Comparison of ENCODE assay signal across 8 cellular contexts in the genomic region with DNA sequence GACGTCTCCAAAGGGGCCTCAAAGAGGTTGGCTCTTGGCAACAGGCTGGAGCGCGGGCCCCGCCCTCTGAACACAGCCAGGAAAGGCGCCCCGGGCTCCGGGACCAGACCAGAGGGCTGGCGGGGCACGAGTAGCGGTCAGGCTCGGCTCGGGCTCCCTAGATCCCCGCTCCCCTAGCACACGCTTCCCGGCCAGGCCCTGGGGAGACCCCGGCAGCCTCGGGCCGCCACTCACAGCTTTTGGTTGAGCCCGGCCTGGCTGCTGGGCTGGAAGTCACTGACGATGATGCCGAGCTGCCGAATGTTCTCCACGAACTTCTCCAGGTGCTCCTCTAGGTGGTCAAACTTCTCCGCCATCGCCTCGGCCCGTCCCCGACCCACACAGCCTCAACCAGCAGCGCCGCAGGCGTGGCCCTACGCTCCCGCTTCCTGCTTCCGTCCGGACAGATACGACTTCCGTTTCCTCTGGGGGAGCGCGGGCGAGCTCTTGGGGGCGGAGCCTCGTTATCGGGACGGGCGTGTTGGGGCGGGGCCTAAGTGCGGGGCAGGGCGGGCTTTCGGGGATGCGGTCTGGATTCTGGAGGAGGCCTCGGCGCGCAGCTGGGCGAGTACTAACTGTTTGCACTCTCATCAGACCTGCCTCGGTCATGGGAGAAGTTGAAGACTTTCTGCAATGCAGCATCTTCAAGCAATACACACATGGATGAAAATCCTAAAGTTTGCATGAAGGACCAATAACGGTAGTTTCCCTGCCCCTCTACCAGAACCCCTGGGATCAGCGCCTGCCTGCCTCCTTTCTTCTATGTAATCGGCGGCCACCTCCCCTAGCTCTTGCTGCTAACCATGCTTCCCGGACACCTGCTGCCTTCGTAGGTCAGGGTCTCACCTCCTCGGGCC. TPM values are rescaled to one million over a fixed set of nuclear protein-coding genes. Genes with fewer than 3 reads are reported as not detected.
DNase-seq lines count a peak whose midpoint lies in the region; FAIRE-seq and TF ChIP-seq lines count a peak whose summit lies in the region.

A gene with protein sequence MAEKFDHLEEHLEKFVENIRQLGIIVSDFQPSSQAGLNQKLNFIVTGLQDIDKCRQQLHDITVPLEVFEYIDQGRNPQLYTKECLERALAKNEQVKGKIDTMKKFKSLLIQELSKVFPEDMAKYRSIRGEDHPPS (minus strand): TSS at position 420 of the 896 bp plus-strand sequence. CDS start 64 bp downstream, at position 356.

- WGBS in H1 (ENCODE audit: extremely low coverage in 1 of 2, insufficient coverage in 1 of 2, insufficient read length in 1 of 2, insufficient replicate concordance in 2 of 2, low coverage in 1 of 2, low lambda C conversion rate in 2 of 2, missing lambda C conversion rate in 1 of 2), 2 experiments: 4% methylated on average over 54 of the region's 62 CpGs; no CpG with 5 or more reads in 1 of the 2 experiments
- 3% methylated on average over 58 of the region's 62 CpGs for WGBS in mesenchymal stem cell

- peak within 1 kb of the TSS; percentile 87 to 94 (median 90) for H3K4me3 ChIP-seq in H1 (ENCODE audit: extremely low read depth in 1 of 4, insufficient read depth in 2 of 4, low read depth in 3 of 4, low read length in 4 of 4)
- H3K4me3 ChIP-seq in mesenchymal stem cell (ENCODE audit: insufficient read depth in 1 of 2, low read depth in 1 of 2, low read length in 2 of 2): peak within 1 kb of the TSS; percentile 91 to 100

- peaks cover 3 to 27% of the 10 kb centered on the region in 2 experiments for H3K79me2 ChIP-seq in H1 (ENCODE audit: control insufficient read depth in 1 of 2, insufficient read depth in 2 of 2, low read length in 2 of 2)

- FAIRE-seq in H1 (lab: Jason Lieb, UNC): no peak

- H2BK15ac ChIP-seq in H1 (ENCODE audit: low read length): 0 out of 2 replicates have a peak within 1 kb of the TSS, but pooled peaks have one; percentile 29
- H2BK15ac ChIP-seq in mesenchymal stem cell (ENCODE audit: low read depth, poor library complexity, severe bottlenecking): peak within 1 kb of the TSS; percentile 16

- H2BK12ac ChIP-seq in H1 (ENCODE audit: low read depth, low read length): no peak within 1 kb of the TSS
- peak within 1 kb of the TSS in 1 of 2 experiments; percentile 21 for H2BK12ac ChIP-seq in mesenchymal stem cell (ENCODE audit: low read length in 2 of 2)

- no peak within 1 kb of the TSS for H3K56ac ChIP-seq in H1 (replicated peaks; ENCODE audit: insufficient read length, low read depth, low read length)

- TF ChIP-seq RAD21 in H1 (IDR thresholded peaks at IDR 0.05 in 1 of 2, conservative IDR thresholded peaks at IDR 0.05 in 1 of 2; ENCODE audit: low read depth in 2 of 2, low read length in 2 of 2): peak in 1 of 2 experiments; percentile 1; a peak in 1 of 4 replicates

- H3K4me1 ChIP-seq in H1 (replicated peaks in 1 of 4; ENCODE audit: control insufficient read depth in 3 of 4, insufficient read depth in 4 of 4, low read length in 3 of 4) (peaks cover 2 to 4% (median 3%) of the 10 kb centered on the region in 4 experiments; a peak in 5 of 7 replicates), mesenchymal stem cell (ENCODE audit: control insufficient read depth, insufficient read depth, low read depth, low read length) (peaks cover 10% of the 10 kb centered on the region)

- no peaks in the 10 kb centered on the region for H3K9me3 ChIP-seq in H1 (ENCODE audit: insufficient read depth in 2 of 2, low read depth in 1 of 2, low read length in 1 of 2)
- no peaks in the 10 kb centered on the region for H3K9me3 ChIP-seq in mesenchymal stem cell (ENCODE audit: control insufficient read depth, low read length)

- H4K91ac ChIP-seq in H1 (replicated peaks; ENCODE audit: insufficient read length, low read length) (peak within 1 kb of the TSS; percentile 57), mesenchymal stem cell (ENCODE audit: low read length) (peak within 1 kb of the TSS; percentile 87)

- H4K20me1 ChIP-seq in H1 (replicated peaks in 1 of 2; ENCODE audit: control insufficient read depth in 1 of 2, insufficient read depth in 2 of 2, low read length in 2 of 2): peaks cover 4 to 5% of the 10 kb centered on the region in 2 experiments

- H3K36me3 ChIP-seq in H1 (ENCODE audit: control insufficient read depth in 2 of 4, insufficient read depth in 4 of 4, low read length in 3 of 4): peaks cover 2 to 30% (median 24%) of the 10 kb centered on the region in 4 experiments; a peak in 7 of 8 replicates
- peaks cover 18 to 38% of the 10 kb centered on the region in 2 experiments for H3K36me3 ChIP-seq in mesenchymal stem cell (ENCODE audit: control insufficient read depth in 1 of 2, insufficient read depth in 2 of 2, low read depth in 1 of 2, low read length in 2 of 2)

- H3K27me3 ChIP-seq in H1 (replicated peaks in 1 of 4; ENCODE audit: control insufficient read depth in 3 of 4, extremely low read depth in 1 of 4, insufficient read depth in 3 of 4, low read length in 3 of 4) (no peaks in the 10 kb centered on the region), mesenchymal stem cell (ENCODE audit: control insufficient read depth in 1 of 2, insufficient read depth in 1 of 2, low read length in 2 of 2) (peaks cover 0 to 2% of the 10 kb centered on the region in 2 experiments)

- H4K5ac ChIP-seq in H1 (ENCODE audit: insufficient read length, low read depth, low read length): peak within 1 kb of the TSS; percentile 72

- H3K18ac ChIP-seq in H1 (ENCODE audit: extremely low read depth, low read length) (peak within 1 kb of the TSS; percentile 71), mesenchymal stem cell (ENCODE audit: low read depth in 1 of 2, low read length in 2 of 2) (peak within 1 kb of the TSS; percentile 81 to 86)

- H2BK5ac ChIP-seq in H1 (ENCODE audit: low read depth, low read length): no peak within 1 kb of the TSS
- H2BK5ac ChIP-seq in mesenchymal stem cell (ENCODE audit: low read depth, low read length, poor library complexity, severe bottlenecking): peak within 1 kb of the TSS; percentile 63

- POLR2A ChIA-PET in activated CD8-positive, alpha-beta memory T cell treated with anti-CD3 and anti-CD28 coated beads for 36 hours (lab: Charles Lee): interaction anchor here (0.6 to 0.8 kb wide), 5 partner anchors 24 to 1106 kb away, joined by 3 to 7 read pairs (median 3); a partner anchor contains a TSS
- POLR2A ChIA-PET in H1 (lab: Charles Lee; ENCODE audit: partially characterized antibody): interaction anchor here (0.9 to 1.2 kb wide), 3 partner anchors 16 to 47 kb away, joined by 3 to 4 read pairs (median 3); no protein-coding TSS in a partner anchor

- H3K27ac ChIP-seq in H1 (ENCODE audit: low read depth, low read length) (no peak within 1 kb of the TSS), mesenchymal stem cell (ENCODE audit: low read length, poor library complexity, severe bottlenecking) (peak within 1 kb of the TSS; percentile 65)

- H2BK120ac ChIP-seq in H1 (replicated peaks; ENCODE audit: low read depth, low read length) (no peak within 1 kb of the TSS), mesenchymal stem cell (ENCODE audit: low read depth, low read length) (peak within 1 kb of the TSS; percentile 66)

- no peak within 1 kb of the TSS for H3K14ac ChIP-seq in H1 (ENCODE audit: insufficient read length)
- peak within 1 kb of the TSS in 1 of 2 experiments; percentile 45 for H3K14ac ChIP-seq in mesenchymal stem cell (ENCODE audit: low read length in 2 of 2)

- H2AFZ ChIP-seq in H1 (ENCODE audit: low read length) (peak within 1 kb of the TSS; percentile 94), mesenchymal stem cell (ENCODE audit: low read depth, low read length) (peak within 1 kb of the TSS; percentile 74)

- TF ChIP-seq POLR2A in H1 (IDR thresholded peaks at IDR 0.05; ENCODE audit: control extremely low read depth in 1 of 2, low read depth in 2 of 2, low read length in 2 of 2): peak; percentile 61 to 72

- H3K4ac ChIP-seq in H1 (replicated peaks; ENCODE audit: insufficient read length, low read depth, low read length): no peak within 1 kb of the TSS
- H3K4ac ChIP-seq in mesenchymal stem cell (ENCODE audit: low read depth in 1 of 2, low read length in 2 of 2): peak within 1 kb of the TSS; percentile 73 to 74

- no peak for TF ChIP-seq EP300 in H1 (IDR thresholded peaks at IDR 0.05; ENCODE audit: borderline replicate concordance in 1 of 2, low read depth in 2 of 2, low read length in 2 of 2)

- peaks cover 4% of the 10 kb centered on the region; the same call in 1 of the 2 replicates for H3K79me1 ChIP-seq in H1 (ENCODE audit: low read depth, low read length)
- peaks cover 12% of the 10 kb centered on the region for H3K79me1 ChIP-seq in mesenchymal stem cell (replicated peaks; ENCODE audit: low read length, poor library complexity, severe bottlenecking)

- TF ChIP-seq CTCF in GM20000 (IDR thresholded peaks at IDR 0.05; ENCODE audit: extremely low read depth, missing control alignments): no peak
- TF ChIP-seq CTCF in H1 (IDR thresholded peaks at IDR 0.05; ENCODE audit: control extremely low read depth in 1 of 3, insufficient read depth in 1 of 3, low read depth in 1 of 3, low read length in 3 of 3): no peak

- H2BK20ac ChIP-seq in H1 (ENCODE audit: low read length): peak within 1 kb of the TSS; percentile 86; the same call in 1 of the 2 replicates

- H3K23ac ChIP-seq in H1 (ENCODE audit: insufficient read length): no peak within 1 kb of the TSS
- H3K23ac ChIP-seq in mesenchymal stem cell (ENCODE audit: low read length in 2 of 2): no peak within 1 kb of the TSS

- H3K9ac ChIP-seq in H1 (replicated peaks in 1 of 4; ENCODE audit: extremely low read depth in 1 of 4, low read depth in 3 of 4, low read length in 3 of 4) (peak within 1 kb of the TSS; percentile 58 to 75 (median 68)), mesenchymal stem cell (ENCODE audit: low read length) (peak within 1 kb of the TSS; percentile 99)

- peaks cover 3% of the 10 kb centered on the region; the same call in 1 of the 2 replicates for H3K23me2 ChIP-seq in H1 (ENCODE audit: low read depth, low read length)

- no peak within 1 kb of the TSS for H2AK5ac ChIP-seq in H1 (ENCODE audit: low read depth, low read length)
- peak within 1 kb of the TSS; percentile 43 for H2AK5ac ChIP-seq in mesenchymal stem cell (ENCODE audit: low read length, severe bottlenecking)

- peak; percentile 91 for DNase-seq in CMK (ENCODE audit: low read depth)
- DNase-seq in GM20000 (ENCODE audit: low spot score): peak; percentile 93
- DNase-seq in HT-29 (ENCODE audit: low spot score): peak; percentile 93
- peak; percentile 99 for DNase-seq in NOMO-1 (lab: John Stamatoyannopoulos, UW; ENCODE audit: unreplicated experiment in 2 of 2)
- peak; percentile 74 to 96 for DNase-seq in H1 (ENCODE audit: low read depth in 1 of 2, low spot score in 2 of 2)
- DNase-seq in mesenchymal stem cell: peak; percentile 91
- DNase-seq in stimulated activated CD8-positive, alpha-beta memory T cell treated with anti-CD3 and anti-CD28 coated beads, Interleukin-12 subunit alpha, Interleukin-12 subunit beta, amount 100 ng/mL, for 4 hours (ENCODE audit: low read depth): peak; percentile 89

- CTCF ChIA-PET in activated CD8-positive, alpha-beta memory T cell treated with anti-CD3 and anti-CD28 coated beads for 36 hours (lab: Charles Lee): no interaction called here
- CTCF ChIA-PET in H1 (lab: Charles Lee; ENCODE audit: partially characterized antibody): interaction anchor here (0.6 to 0.7 kb wide), 2 partner anchors 9 to 500 kb away, joined by 3 read pairs; no protein-coding TSS in a partner anchor

- H3K4me2 ChIP-seq in H1 (ENCODE audit: insufficient read depth in 1 of 2, low read depth in 2 of 2, low read length in 2 of 2) (peak within 1 kb of the TSS; percentile 92 to 97), mesenchymal stem cell (ENCODE audit: low read length, poor library complexity, severe bottlenecking) (peak within 1 kb of the TSS; percentile 83)

- peak within 1 kb of the TSS; percentile 92 for H4K8ac ChIP-seq in H1 (ENCODE audit: extremely low read depth, insufficient read depth, low read length)
- peak within 1 kb of the TSS; percentile 94 for H4K8ac ChIP-seq in mesenchymal stem cell (ENCODE audit: low read length)

RNA-seq across cellular contexts. Expression of the gene that starts here (rescaled TPM):
- total RNA-seq in HT-29 (2014; rRNA removed; shearing (Covaris generic)): 18.5 and 20.1 TPM in 2 replicates
- total RNA-seq in activated CD8-positive, alpha-beta memory T cell treated with anti-CD3 and anti-CD28 coated beads for 36 hours: 10 to 100 TPM; 48.7 to 52.5 TPM
- total RNA-seq in H1 (2021; fragmentation: NEBNext Ultra II Directional; extraction: Animal tissue kit (Norgen Biotek cat#: 25700)): 20.1 and 22.0 TPM in 2 replicates
- polyA plus RNA-seq in H1 (2011; rRNA removed): 23.2 and 28.3 TPM in 2 replicates
- 31.6 TPM for polyA plus RNA-seq in H1 (2011; cell fraction: cytosol; rRNA removed)
- polyA plus RNA-seq in H1 (2011; cell fraction: nucleus; rRNA removed): 14.9 TPM
- polyA plus RNA-seq in H1 (2012, experiment 1 of 2): 20.7 to 22.9 TPM (median 21.2 TPM) in 4 replicates
- 17.4 TPM for polyA plus RNA-seq in H1 (2012, experiment 2 of 2)
- polyA plus RNA-seq in H1 (2013, experiment 1 of 2): 20.8 TPM
- polyA plus RNA-seq in H1 (2013, experiment 2 of 2): 18.7 TPM
- 2.9 and 3.3 TPM in 2 replicates for polyA minus RNA-seq in H1 (2011; rRNA and poly(A)+ RNA removed)
- polyA minus RNA-seq in H1 (2011; cell fraction: cytosol; rRNA and poly(A)+ RNA removed): 8.4 TPM
- 14.7 TPM for polyA minus RNA-seq in H1 (2011; cell fraction: nucleus; rRNA and poly(A)+ RNA removed)
- 47.4 TPM for polyA plus RNA-seq in mesenchymal stem cell (2013, experiment 1 of 2)
- polyA plus RNA-seq in mesenchymal stem cell (2013, experiment 2 of 2): 56.7 TPM
